ENCODE assay signal across 8 cellular contexts in genomic region chr9:37529111-37529510, GRCh38. TPM values are rescaled to one million over a fixed set of nuclear protein-coding genes. Genes with fewer than 3 reads are reported as not detected.
DNase-seq lines count a peak whose midpoint lies in the region; ATAC-seq and TF ChIP-seq lines count a peak whose summit lies in the region.

No MANE protein-coding gene starts in this region.

- DNase-seq in Peyer's patch, result peak in 2 of 3 donors; percentile 85 to 91
- DNase-seq in stimulated activated CD4-positive, alpha-beta T cell treated with anti-CD3 and anti-CD28 coated beads, Interleukin-12 subunit alpha, Interleukin-12 subunit beta, amount 100 ng/mL, for 48 hours (ENCODE audit: low read depth in 2 of 3, low spot score in 1 of 3), result peak; percentile 60 to 74 (median 70)
- no peak for DNase-seq in NCI-H1417 treated with DMSO at 0.1 percent for 48 hours (lab: John Stamatoyannopoulos, UW)
- no peak for DNase-seq in GOT3 (lab: John Stamatoyannopoulos, UW)
- no peak for DNase-seq in NCI-H187 treated with DMSO at 0.1 percent for 48 hours (lab: John Stamatoyannopoulos, UW)
- no peak for DNase-seq in NOMO-1 (lab: John Stamatoyannopoulos, UW; ENCODE audit: unreplicated experiment in 2 of 2)

- peaks cover 9% of the 10 kb centered on the region for H3K4me1 Mint-ChIP-seq in activated naive CD8-positive, alpha-beta T cell (ENCODE audit: low read depth)

- peaks cover 4% of the 10 kb centered on the region for H3K36me3 Mint-ChIP-seq in activated naive CD8-positive, alpha-beta T cell

- no peaks in the 10 kb centered on the region for H3K27me3 Mint-ChIP-seq in activated naive CD8-positive, alpha-beta T cell

- ATAC-seq in GM21423 (IDR thresholded peaks at IDR 0.05; ENCODE audit: unreplicated experiment), result peak; percentile 62

- peak overlapping the region; percentile 41 for H3K27ac Mint-ChIP-seq in activated naive CD8-positive, alpha-beta T cell

- peak in 1 of 2 donors; percentile 24 for TF ChIP-seq POLR2A in Peyer's patch (IDR thresholded peaks at IDR 0.05)

- H3K36me3 ChIP-seq in Peyer's patch, result peaks cover 0 to 13% (median 0%) of the 10 kb centered on the region in 3 donors

- peak overlapping the region; percentile 15 for H3K4me3 Mint-ChIP-seq in activated naive CD8-positive, alpha-beta T cell

- no peak overlapping the region for H3K4me3 ChIP-seq in Peyer's patch

- no peak for TF ChIP-seq CTCF in Peyer's patch (IDR thresholded peaks at IDR 0.05)

- H3K27ac ChIP-seq in Peyer's patch, result peak overlapping the region; percentile 42 to 75 (median 68)

- H3K9me3 Mint-ChIP-seq in activated naive CD8-positive, alpha-beta T cell (ENCODE audit: low read depth), result no peaks in the 10 kb centered on the region

- no peaks in the 10 kb centered on the region for H3K27me3 ChIP-seq in Peyer's patch

- H3K9me3 ChIP-seq in Peyer's patch, result no peaks in the 10 kb centered on the region

- H3K4me1 ChIP-seq in Peyer's patch, result peaks cover 0 to 5% (median 2%) of the 10 kb centered on the region in 4 donors

RNA-seq across cellular contexts. Expression of gene POLR1E, which starts 43.4 kb away (rescaled TPM):
- 10 to 100 TPM in 1 of 4 donors, 1 to 10 TPM in 3; 4.0 to 21.5 (median 8.1) TPM for total RNA-seq in Peyer's patch

RNA-seq across cellular contexts. Expression of gene FBXO10, which starts 47.1 kb away (rescaled TPM):
- 10 to 100 TPM in 1 of 4 donors, 1 to 10 TPM in 3; 1.6 to 12.4 (median 4.2) TPM for total RNA-seq in Peyer's patch

Comparison
In these comparisons a context has a peak if more than half of its experiments do, and no peak if none do; other contexts are left out.
1. DNase-seq: peak in Peyer's patch (2 of 3) and stimulated activated CD4-positive, alpha-beta T cell treated with anti-CD3 and anti-CD28 coated beads, Interleukin-12 subunit alpha, Interleukin-12 subunit beta, amount 100 ng/mL, for 48 hours (3 of 3); none in NCI-H1417 treated with DMSO at 0.1 percent for 48 hours (single experiment), GOT3 (single experiment), NCI-H187 treated with DMSO at 0.1 percent for 48 hours (single experiment) and NOMO-1 (0 of 2).